Comparison of ENCODE assay signal across 20 cellular contexts in genomic region chr4:189497996-189498395, GRCh38.
A peak's percentile ranks its signal among the peaks of the same experiment; 100 is the strongest.
DNase-seq lines count a peak whose midpoint lies in the region; ATAC-seq and TF ChIP-seq lines count a peak whose summit lies in the region.
"Had no signal": no experiment of that assay in that cellular context is flagged by ENCODE, and none has a peak within 500 bp of the region (broad histone marks: within the 10 kb centered on the region; RNA-seq: fewer than 3 reads in every experiment).

No MANE protein-coding gene starts in this region.

- H3K36me3 ChIP-seq in HUES6 (ENCODE audit: control insufficient read depth, insufficient read depth, low read length), result no peaks in the 10 kb centered on the region
- no peaks in the 10 kb centered on the region for H3K36me3 ChIP-seq in smooth muscle cell (ENCODE audit: low read depth)
- H3K36me3 ChIP-seq: BE2C, BLaER1 had no signal

- H3K4me1 ChIP-seq in HUES6 (ENCODE audit: control insufficient read depth, insufficient read depth, low read length) (peaks cover 4% of the 10 kb centered on the region; the same call in 1 of the 2 replicates), smooth muscle cell (ENCODE audit: low read depth) (peaks cover 13% of the 10 kb centered on the region)
- H3K4me1 ChIP-seq: BE2C, BLaER1 had no signal

- H3K4me3 ChIP-seq in HUES6 (ENCODE audit: low read depth, low read length) (no peak overlapping the region), smooth muscle cell (no peak overlapping the region)
- H3K4me3 ChIP-seq: BLaER1, GM12878 had no signal

- no peak overlapping the region for H2AFZ ChIP-seq in smooth muscle cell (ENCODE audit: low read depth)

- no peak for TF ChIP-seq CTCF in smooth muscle cell (IDR thresholded peaks at IDR 0.05; ENCODE audit: borderline replicate concordance, insufficient read depth, poor library complexity, severe bottlenecking)

- no peaks in the 10 kb centered on the region for H3K9me3 ChIP-seq in HUES6 (ENCODE audit: control insufficient read depth, insufficient read depth, low read depth, low read length)
- no peaks in the 10 kb centered on the region for H3K9me3 ChIP-seq in smooth muscle cell (replicated peaks; ENCODE audit: low read depth)
- H3K9me3 ChIP-seq: BE2C, BLaER1 had no signal

- no peak for ATAC-seq in GM18498 (IDR thresholded peaks at IDR 0.05; ENCODE audit: unreplicated experiment)
- ATAC-seq: GM12878 had no signal

- peak; percentile 24 for DNase-seq in left kidney (ENCODE audit: low read depth, low spot score)
- DNase-seq in smooth muscle cell (lab: John Stamatoyannopoulos, UW; ENCODE audit: unreplicated experiment), result no peak
- DNase-seq in NCI-H2196 (lab: John Stamatoyannopoulos, UW; ENCODE audit: unreplicated experiment), result no peak
- no peak for DNase-seq in kidney glomerular epithelial cell (lab: John Stamatoyannopoulos, UW)
- DNase-seq: 8988T; ACHN; BE2C; C1 segment of cervical spinal cord; CD4-positive, alpha-beta memory T cell; CD4-positive, CD25-positive, alpha-beta regulatory T cell; CD8-positive, alpha-beta memory T cell; COR-L47; DMS 273 treated with DMSO at 0.1 percent for 48 hours; DMS153; DMS79; EL had no signal

- H3K9ac ChIP-seq in HUES6 (ENCODE audit: low read length) (peak overlapping the region; percentile 25), smooth muscle cell (ENCODE audit: low read depth) (peak overlapping the region; percentile 26)
- H3K9ac ChIP-seq: BLaER1 had no signal

- H3K27ac ChIP-seq in HUES6 (ENCODE audit: low read depth, low read length), result no peak overlapping the region; the same call in 1 of the 2 replicates
- peak overlapping the region; percentile 100 for H3K27ac ChIP-seq in smooth muscle cell (ENCODE audit: low read depth)
- H3K27ac ChIP-seq: BLaER1 had no signal

- peak overlapping the region; percentile 84 for H3K4me2 ChIP-seq in smooth muscle cell
- H3K4me2 ChIP-seq: BLaER1 had no signal

- no peaks in the 10 kb centered on the region for H4K20me1 ChIP-seq in smooth muscle cell (ENCODE audit: low read depth)
- H4K20me1 ChIP-seq: BLaER1 had no signal

- H3K79me2 ChIP-seq in smooth muscle cell (ENCODE audit: low read depth), result peaks cover 8% of the 10 kb centered on the region

- H3F3A ChIP-seq in smooth muscle cell (ENCODE audit: low read depth), result peaks cover 25% of the 10 kb centered on the region

- 83% methylated on average over 10 of the region's 10 CpGs for WGBS in smooth muscle cell (ENCODE audit: low lambda C conversion rate)

- H3K27me3 ChIP-seq in HUES6 (ENCODE audit: control insufficient read depth, insufficient read depth, low read length), result no peaks in the 10 kb centered on the region
- H3K27me3 ChIP-seq in smooth muscle cell (ENCODE audit: low read depth), result no peaks in the 10 kb centered on the region
- H3K27me3 ChIP-seq: BE2C, BLaER1 had no signal
